ENCODE assay signal across 24 cellular contexts in genomic region chr3:170080605-170081004, GRCh38.
"Had no signal": no experiment of that assay in that cellular context is flagged by ENCODE, and none has a peak within 500 bp of the region (broad histone marks: within the 10 kb centered on the region; RNA-seq: fewer than 3 reads in every experiment).

No MANE protein-coding gene starts in this region.

- H3K27ac Mint-ChIP-seq: activated naive CD8-positive, alpha-beta T cell treated with anti-CD3 and anti-CD28 coated beads for 36 hours; activated T-helper 1 cell treated with anti-CD3 and anti-CD28 coated beads, Interleukin-12 subunit alpha, Interleukin-12 subunit beta, Interleukin-2, Interleukin-4 antibody, amounts not matched to agents 30 ng/mL and 10 ng/mL and 1 ng/mL, durations not matched to agents 14 hours and 24 hours and 36 hours; T-helper 2 cell treated with Interferon-gamma antibody and Interleukin-4, amounts not matched to agents 5 μg/mL and 100 μg/mL, for 36 hours had no signal

- H3K9me3 Mint-ChIP-seq: activated T-helper 1 cell treated with anti-CD3 and anti-CD28 coated beads, Interleukin-12 subunit alpha, Interleukin-12 subunit beta, Interleukin-2, Interleukin-4 antibody, amounts not matched to agents 30 ng/mL and 10 ng/mL and 1 ng/mL, durations not matched to agents 14 hours and 24 hours and 36 hours; central memory CD8-positive, alpha-beta T cell; effector memory CD8-positive, alpha-beta T cell; stimulated activated memory B cell treated with anti-CD40 and anti-IgM and Interleukin-4, amounts not matched to agents 10 μg/mL and 1 μg/mL and 100 μg/mL, for 72 hours; T-helper 2 cell treated with Interferon-gamma antibody and Interleukin-4, amounts not matched to agents 5 μg/mL and 100 μg/mL, for 36 hours had no signal

- DNase-seq: activated CD8-positive, alpha-beta memory T cell treated with anti-CD3 and anti-CD28 coated beads for 24 hours; activated CD8-positive, alpha-beta memory T cell treated with anti-CD3 and anti-CD28 coated beads, Interleukin-2, amount 50 U/mL, for 48 hours; activated gamma-delta T cell treated with Interleukin-2 at 50 U/mL for 16 hours; activated naive CD8-positive, alpha-beta T cell treated with anti-CD3 and anti-CD28 coated beads for 36 hours; amniotic stem cell; dorsolateral prefrontal cortex; effector memory CD8-positive, alpha-beta T cell; glutamatergic neuron; hypothalamus; left cardiac atrium; SK-N-SH; stimulated activated CD4-positive, alpha-beta T cell treated with anti-CD3 and anti-CD28 coated beads, Interleukin-1b, Interleukin-23, amount 100 ng/mL, for 48 hours; stomach; transverse colon had no signal

- ATAC-seq: effector memory CD8-positive, alpha-beta T cell; esophagus mucosa; left cardiac atrium; stimulated activated memory B cell treated with anti-CD40 and anti-IgM and Interleukin-4, amounts not matched to agents 10 μg/mL and 1 μg/mL and 100 μg/mL, for 72 hours had no signal

- H3K4me3 ChIP-seq: breast epithelium, dorsolateral prefrontal cortex, right atrium auricular region, skin epidermis, stomach, suprapubic skin, transverse colon had no signal

- H3K36me3 ChIP-seq: breast epithelium had no signal

- H3K4me1 ChIP-seq: breast epithelium, right atrium auricular region, suprapubic skin had no signal

- H3K9me3 ChIP-seq: breast epithelium, right atrium auricular region, SK-N-SH, stomach, suprapubic skin, transverse colon had no signal

- H3K4me1 Mint-ChIP-seq: central memory CD8-positive, alpha-beta T cell had no signal

- H3K4me3 Mint-ChIP-seq: activated naive CD8-positive, alpha-beta T cell treated with anti-CD3 and anti-CD28 coated beads for 36 hours; activated T-helper 1 cell treated with anti-CD3 and anti-CD28 coated beads, Interleukin-12 subunit alpha, Interleukin-12 subunit beta, Interleukin-2, Interleukin-4 antibody, amounts not matched to agents 30 ng/mL and 10 ng/mL and 1 ng/mL, durations not matched to agents 14 hours and 24 hours and 36 hours; central memory CD8-positive, alpha-beta T cell; effector memory CD8-positive, alpha-beta T cell; neural crest cell; stimulated activated memory B cell treated with anti-CD40 and anti-IgM and Interleukin-4, amounts not matched to agents 10 μg/mL and 1 μg/mL and 100 μg/mL, for 72 hours; T-helper 2 cell treated with Interferon-gamma antibody and Interleukin-4, amounts not matched to agents 5 μg/mL and 100 μg/mL, for 36 hours had no signal

- H3K27me3 Mint-ChIP-seq: activated naive CD8-positive, alpha-beta T cell treated with anti-CD3 and anti-CD28 coated beads for 36 hours; central memory CD8-positive, alpha-beta T cell; effector memory CD8-positive, alpha-beta T cell; stimulated activated memory B cell treated with anti-CD40 and anti-IgM and Interleukin-4, amounts not matched to agents 10 μg/mL and 1 μg/mL and 100 μg/mL, for 72 hours had no signal

- H3K27me3 ChIP-seq: breast epithelium, dorsolateral prefrontal cortex, right atrium auricular region, stomach, suprapubic skin, transverse colon had no signal

- H3K27ac ChIP-seq: breast epithelium, dorsolateral prefrontal cortex, right atrium auricular region, skin epidermis, suprapubic skin, transverse colon had no signal
